2 cellular contexts compared by ENCODE assay signal in genomic region chr1:110800079-110800478, GRCh38.
TF ChIP-seq lines count a peak whose summit lies in the region.

No MANE protein-coding gene starts in this region.

TF ChIP-seq in GM23338, 12 proteins besides CTCF, POLR2A, EP300 and RAD21 (continued from another document):
- TF ChIP-seq JUNB (IDR thresholded peaks at IDR 0.05; ENCODE audit: unreplicated experiment) (no peak), CREB1 (CRISPR knock-in tag; IDR thresholded peaks at IDR 0.05; ENCODE audit: low read depth) (no peak)

TF ChIP-seq in K562, 482 proteins besides CTCF, POLR2A, EP300 and RAD21 (continued from another document):
- TF ChIP-seq MNT (conservative IDR thresholded peaks at IDR 0.05) = 0 out of 4 replicates have a peak, but pooled peaks of 1 of the 2 experiments have one; percentile 31
- TF ChIP-seq RFX7 (CRISPR knock-in tag; IDR thresholded peaks at IDR 0.05) = no peak
- peak; percentile 83 for TF ChIP-seq MIER1 (IDR thresholded peaks at IDR 0.05; ENCODE audit: low read depth)
- no peak for TF ChIP-seq VEZF1 (CRISPR knock-in tag; IDR thresholded peaks at IDR 0.05)
- no peak for TF ChIP-seq ZNF347 (CRISPR knock-in tag; IDR thresholded peaks at IDR 0.05; ENCODE audit: low read depth)
- TF ChIP-seq MAFK (IDR thresholded peaks at IDR 0.05; ENCODE audit: low read length) = no peak
- TF ChIP-seq MECOM (CRISPR knock-in tag; IDR thresholded peaks at IDR 0.05) = peak; percentile 66; the same call in 1 of the 2 replicates
- peak; percentile 87 for TF ChIP-seq MEIS2 (IDR thresholded peaks at IDR 0.05; ENCODE audit: partially characterized antibody)
- TF ChIP-seq PBX2 (CRISPR knock-in tag; IDR thresholded peaks at IDR 0.05; ENCODE audit: low read depth) = no peak
- TF ChIP-seq PBX2 (tag; conservative IDR thresholded peaks at IDR 0.05; ENCODE audit: low read depth) = peak; percentile 85
- TF ChIP-seq ZNF778 (CRISPR knock-in tag; IDR thresholded peaks at IDR 0.05) = no peak
- no peak for TF ChIP-seq HMGXB4 (CRISPR knock-in tag; IDR thresholded peaks at IDR 0.05)
- no peak for TF ChIP-seq ETV6 (IDR thresholded peaks at IDR 0.05; ENCODE audit: borderline replicate concordance in 1 of 2, low read depth in 2 of 2, low read length in 1 of 2)
- no peak for TF ChIP-seq ETV6 (CRISPR knock-in tag; IDR thresholded peaks at IDR 0.05; ENCODE audit: borderline replicate concordance)
- TF ChIP-seq EHMT2 (IDR thresholded peaks at IDR 0.05) = peak; percentile 87
- no peak for TF ChIP-seq RCOR1 (IDR thresholded peaks at IDR 0.05; ENCODE audit: borderline replicate concordance in 1 of 2, low read depth in 2 of 2, low read length in 2 of 2)
- no peak for TF ChIP-seq ZFP1 (CRISPR knock-in tag; IDR thresholded peaks at IDR 0.05)
- TF ChIP-seq POLR2AphosphoS5 (IDR thresholded peaks at IDR 0.05; ENCODE audit: control insufficient read depth, insufficient read depth, low read depth, low read length) = no peak
